18 cellular contexts compared by ENCODE assay signal in the genomic region with DNA sequence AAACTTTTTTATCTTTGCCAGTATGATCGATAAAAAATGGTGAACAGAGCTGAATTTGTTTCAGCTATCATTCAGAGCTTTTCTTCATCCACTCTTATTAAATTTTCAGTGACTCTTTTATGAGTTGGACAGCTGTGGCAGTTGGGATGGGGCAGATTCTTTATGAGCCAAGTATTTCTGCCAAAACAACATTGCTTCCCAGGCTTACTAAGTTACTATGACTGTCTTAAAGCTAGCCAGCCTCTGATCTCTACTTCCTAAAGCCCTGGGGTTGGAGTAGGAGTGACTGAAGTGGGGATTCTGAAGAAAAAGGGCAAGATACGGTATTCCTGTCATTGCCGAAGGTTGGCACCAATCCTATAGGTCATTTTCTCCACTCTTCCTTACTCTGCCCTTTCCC. TPM values are rescaled to one million over a fixed set of nuclear protein-coding genes. Genes with fewer than 3 reads are reported as not detected.
DNase-seq lines count a peak whose midpoint lies in the region; ATAC-seq and TF ChIP-seq lines count a peak whose summit lies in the region.
"Had no signal": no experiment of that assay in that cellular context is flagged by ENCODE, and none has a peak within 500 bp of the region (broad histone marks: within the 10 kb centered on the region; RNA-seq: fewer than 3 reads in every experiment).

No MANE protein-coding gene starts in this region.

- POLR2A ChIA-PET in Caco-2 (lab: Charles Lee), result interaction anchor here (0.6 kb wide), 1 partner anchor 489 kb away, joined by 3 read pairs; no protein-coding TSS in a partner anchor

- peak; percentile 69 to 92 (median 86) for ATAC-seq in psoas muscle
- no peak for ATAC-seq in sciatic nerve
- ATAC-seq: natural killer cell had no signal

- H3K27ac ChIP-seq in psoas muscle (peak overlapping the region; percentile 18), SJCRH30 (no peak overlapping the region)
- H3K27ac ChIP-seq: esophagus squamous epithelium had no signal

- CTCF ChIA-PET in Caco-2 (lab: Charles Lee), result no interaction called here

- no peaks in the 10 kb centered on the region for H3K9me3 Mint-ChIP-seq in Caco-2 (ENCODE audit: unreplicated experiment)
- H3K9me3 Mint-ChIP-seq: activated CD4-positive, alpha-beta T cell treated with anti-CD3 and anti-CD28 coated beads, Interleukin-2, amount 10 ng/mL, durations not matched to agents 24 days and 14 days; natural killer cell had no signal

- in situ Hi-C loops in KBM-7 (cut with MboI; ENCODE audit: low pct_unique_long_range_greater_than_20kb, low sequenced_read_pairs), result no loop called here

- no peak overlapping the region for H3K4me3 Mint-ChIP-seq in Caco-2 (ENCODE audit: unreplicated experiment)
- H3K4me3 Mint-ChIP-seq: activated CD4-positive, alpha-beta T cell treated with anti-CD3 and anti-CD28 coated beads, Interleukin-2, amount 10 ng/mL, durations not matched to agents 24 days and 14 days; natural killer cell had no signal

- H3K27me3 ChIP-seq in psoas muscle (ENCODE audit: insufficient read depth in 3 of 3, low read length in 2 of 3) (no peaks in the 10 kb centered on the region), Caco-2 (replicated peaks; ENCODE audit: control insufficient read depth, insufficient read depth, low read length) (no peaks in the 10 kb centered on the region), SJCRH30 (no peaks in the 10 kb centered on the region)
- H3K27me3 ChIP-seq: esophagus squamous epithelium had no signal

- TF ChIP-seq CTCF in LNCaP clone FGC (IDR thresholded peaks at IDR 0.05; ENCODE audit: control insufficient read depth, extremely low read depth, insufficient read depth) (no peak), psoas muscle (IDR thresholded peaks at IDR 0.05) (no peak), Caco-2 (IDR thresholded peaks at IDR 0.05; ENCODE audit: insufficient read depth in 1 of 2, low read depth in 1 of 2, low read length in 1 of 2, severe bottlenecking in 1 of 2, unreplicated experiment in 1 of 2) (no peak)

- peaks cover 46% of the 10 kb centered on the region for H3K36me3 Mint-ChIP-seq in Caco-2 (ENCODE audit: insufficient read depth, unreplicated experiment)

- H3K27me3 Mint-ChIP-seq in Caco-2 (ENCODE audit: insufficient read depth, unreplicated experiment), result no peaks in the 10 kb centered on the region
- H3K27me3 Mint-ChIP-seq: activated CD4-positive, alpha-beta T cell treated with anti-CD3 and anti-CD28 coated beads, Interleukin-2, amount 10 ng/mL, durations not matched to agents 24 days and 14 days had no signal

- no peak overlapping the region for H3K4me3 ChIP-seq in LNCaP clone FGC (ENCODE audit: low read depth, low read length)
- H3K4me3 ChIP-seq in psoas muscle, result no peak overlapping the region
- no peak overlapping the region for H3K4me3 ChIP-seq in Caco-2 (ENCODE audit: low read depth, low read length)
- H3K4me3 ChIP-seq in SJCRH30, result no peak overlapping the region
- H3K4me3 ChIP-seq: esophagus squamous epithelium had no signal

- WGBS in psoas muscle, 3 donors, result 24 to 42% (median 25%) methylated on average over 3 of the region's 3 CpGs

- H3K4me1 ChIP-seq in psoas muscle, result peaks cover 16% of the 10 kb centered on the region
- H3K4me1 ChIP-seq in Caco-2, result no peaks in the 10 kb centered on the region
- no peaks in the 10 kb centered on the region for H3K4me1 ChIP-seq in SJCRH30
- H3K4me1 ChIP-seq: esophagus squamous epithelium had no signal

- DNase-seq in AG20443 (ENCODE audit: low spot score), result peak; percentile 39
- DNase-seq in LNCaP clone FGC (ENCODE audit: low read depth), result peak; percentile 59
- DNase-seq in fibroblast of gingiva (ENCODE audit: low read depth), result peak; percentile 57
- DNase-seq in psoas muscle, result no peak
- no peak for DNase-seq in Caco-2
- DNase-seq in KBM-7, result no peak
- no peak for DNase-seq in sciatic nerve (ENCODE audit: low spot score)
- DNase-seq in SJCRH30, result no peak
- DNase-seq: activated CD4-positive, alpha-beta T cell treated with anti-CD3 and anti-CD28 coated beads, Interleukin-2, amount 10 ng/mL, durations not matched to agents 24 days and 14 days; effector memory CD4-positive, alpha-beta T cell; esophagus squamous epithelium; KG1; kidney; natural killer cell; NCI-H1092; NCI-H2081; small intestine; substantia nigra had no signal

- no peaks in the 10 kb centered on the region for H3K4me1 Mint-ChIP-seq in Caco-2 (ENCODE audit: low read depth, unreplicated experiment)
- H3K4me1 Mint-ChIP-seq: natural killer cell had no signal

- intact Hi-C loops in psoas muscle (cut with DNase I), result loop anchor here in 1 of 2 donors (5.0 kb wide), 1 partner anchor 363 kb away; no protein-coding TSS in a partner anchor
- intact Hi-C loops in Caco-2 (cut with micrococcal nuclease; ENCODE audit: unreplicated experiment), result no loop called here
- intact Hi-C loops in sciatic nerve (cut with DNase I), result no loop called here

- H3K36me3 ChIP-seq in psoas muscle (ENCODE audit: insufficient read depth in 1 of 2, low read depth in 1 of 2) (peaks cover 0 to 65% of the 10 kb centered on the region in 2 donors), Caco-2 (ENCODE audit: control insufficient read depth, insufficient read depth, low read length) (no peaks in the 10 kb centered on the region; the same call in 1 of the 2 replicates), SJCRH30 (peaks cover 8% of the 10 kb centered on the region; the same call in 1 of the 2 replicates)

- H3K27ac Mint-ChIP-seq in Caco-2 (ENCODE audit: unreplicated experiment), result no peak overlapping the region
- H3K27ac Mint-ChIP-seq: activated CD4-positive, alpha-beta T cell treated with anti-CD3 and anti-CD28 coated beads, Interleukin-2, amount 10 ng/mL, durations not matched to agents 24 days and 14 days; natural killer cell had no signal

- H3K9me3 ChIP-seq in psoas muscle (no peaks in the 10 kb centered on the region), Caco-2 (no peaks in the 10 kb centered on the region), SJCRH30 (replicated peaks) (no peaks in the 10 kb centered on the region)
- H3K9me3 ChIP-seq: esophagus squamous epithelium had no signal

- BruUV-seq in Caco-2 (replicated peaks; lab: Mats Ljungman, UMichigan), result no TSS peak

RNA-seq across cellular contexts. Expression of gene RPP30, which starts 12.6 kb away (rescaled TPM):
- total RNA-seq in psoas muscle, result 10 to 100 TPM; 24.9 to 35.3 (median 29.6) TPM
- 10 to 100 TPM; 31.5 to 66.3 (median 45.2) TPM for polyA plus RNA-seq in psoas muscle
- 66.5 and 67.6 TPM in 2 replicates for total RNA-seq in Caco-2 (2022)
- 27.6 TPM for total RNA-seq in sciatic nerve
- total RNA-seq in SJCRH30 (2014; rRNA removed; shearing (Covaris generic)), result 47.6 and 54.9 TPM in 2 replicates

RNA-seq across cellular contexts. Expression of gene HTR7, which starts 26.6 kb away (rescaled TPM):
- total RNA-seq in psoas muscle (1 to 10 TPM in 1 of 4 donors, under 1 TPM in 3; 0.26 to 1.3 (median 0.59) TPM), Caco-2 (2022) (not detected in 2 replicates), sciatic nerve (0.94 TPM)
- under 1 TPM; 0.24 to 0.94 (median 0.39) TPM for polyA plus RNA-seq in psoas muscle
- 0.25 and 0.26 TPM in 2 replicates for total RNA-seq in SJCRH30 (2014; rRNA removed; shearing (Covaris generic))
- total RNA-seq: activated CD4-positive, alpha-beta T cell treated with anti-CD3 and anti-CD28 coated beads, Interleukin-2, amount 10 ng/mL, durations not matched to agents 24 days and 14 days had no signal

RNA-seq across cellular contexts. Expression of gene ANKRD1, which starts 36.5 kb away (rescaled TPM):
- total RNA-seq in psoas muscle (1,000 to 10,000 TPM; 1,558 to 6,044 (median 2,711) TPM), Caco-2 (2022) (75.7 and 97.4 TPM in 2 replicates), sciatic nerve (0.36 TPM)
- 1,000 to 10,000 TPM in 2 of 3 donors, 100 to 1,000 TPM in 1; 104 to 1,576 (median 1,443) TPM for polyA plus RNA-seq in psoas muscle
- total RNA-seq in SJCRH30 (2014; rRNA removed; shearing (Covaris generic)), result 2.6 and 3.7 TPM in 2 replicates
- total RNA-seq: activated CD4-positive, alpha-beta T cell treated with anti-CD3 and anti-CD28 coated beads, Interleukin-2, amount 10 ng/mL, durations not matched to agents 24 days and 14 days; esophagus squamous epithelium; kidney; natural killer cell had no signal

Comparison
In these comparisons a context has a peak if more than half of its experiments do, and no peak if none do; other contexts are left out.
1. DNase-seq: peak in AG20443 (single experiment), LNCaP clone FGC (single experiment) and fibroblast of gingiva (single experiment); none in psoas muscle (0 of 2), Caco-2 (0 of 2), KBM-7 (single experiment), sciatic nerve (single experiment) and SJCRH30 (0 of 2).
2. RNA of gene ANKRD1, which starts 36.5 kb away (total RNA-seq): 1,558 to 6,044 TPM in psoas muscle; 75.7 to 97.4 TPM in Caco-2, 2.6 to 3.7 TPM in SJCRH30 and 0.36 TPM in sciatic nerve (single experiment); every median in the first group is over 10 times any median in the second.